8 cellular contexts compared by ENCODE assay signal in the genomic region with DNA sequence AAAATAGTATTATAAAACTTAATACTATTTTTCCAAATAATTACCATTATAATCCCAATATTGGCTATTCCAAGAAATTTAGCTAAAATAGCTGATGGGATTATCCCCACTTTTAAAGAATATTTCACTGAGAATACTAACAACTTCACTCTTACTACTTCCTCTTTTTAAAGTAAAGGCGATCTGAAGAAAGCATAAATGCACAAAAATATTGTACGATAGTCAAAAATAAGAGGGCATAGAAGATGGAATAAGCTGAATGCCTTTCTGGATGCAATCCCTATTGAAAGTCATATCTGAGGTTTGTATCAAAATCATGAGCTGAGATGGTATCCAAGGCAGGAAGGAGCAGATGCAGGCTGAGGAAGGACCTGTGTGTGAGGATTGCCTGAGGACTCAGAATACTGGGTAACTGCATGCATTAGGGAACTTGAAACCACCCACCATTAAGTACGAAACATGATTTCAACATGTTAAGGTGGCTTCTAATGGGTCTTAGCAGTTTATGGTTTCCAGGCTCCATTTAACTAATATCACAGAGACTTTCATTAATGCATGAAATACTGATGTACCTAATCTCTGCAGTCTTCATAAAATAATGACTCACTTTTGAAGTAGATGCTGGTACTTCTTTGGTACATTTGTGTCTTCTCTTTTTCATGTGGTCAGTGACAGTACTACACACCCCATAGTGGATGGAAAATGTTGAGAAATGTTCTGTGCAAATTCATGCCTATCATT. TPM values are rescaled to one million over a fixed set of nuclear protein-coding genes. Genes with fewer than 3 reads are reported as not detected.
DNase-seq lines count a peak whose midpoint lies in the region; ATAC-seq lines count a peak whose summit lies in the region.

No MANE protein-coding gene starts in this region.

- no peak overlapping the region for H3K27ac ChIP-seq in naive thymus-derived CD4-positive, alpha-beta T cell (ENCODE audit: low read depth, low read length)
- H3K27ac ChIP-seq in caudate nucleus (ENCODE audit: low read depth, low read length): no peak overlapping the region

- no peak overlapping the region for H3K4me3 Mint-ChIP-seq in T-helper 1 cell treated with Interleukin-12 subunit alpha and Interleukin-12 subunit beta and Interleukin-4 antibody, amounts not matched to agents 30 μg/mL and 1 μg/mL, for 36 hours
- H3K4me3 Mint-ChIP-seq in naive thymus-derived CD4-positive, alpha-beta T cell: peak overlapping the region in 1 of 10 donors; percentile 39

- H3K27me3 ChIP-seq in naive thymus-derived CD4-positive, alpha-beta T cell (ENCODE audit: control insufficient read depth in 2 of 2, insufficient read depth in 2 of 2, low read length in 2 of 2): no peaks in the 10 kb centered on the region

- peaks cover 61% of the 10 kb centered on the region for H3K4me1 Mint-ChIP-seq in T-helper 1 cell treated with Interleukin-12 subunit alpha and Interleukin-12 subunit beta and Interleukin-4 antibody, amounts not matched to agents 30 μg/mL and 1 μg/mL, for 36 hours (ENCODE audit: low read depth)
- peaks cover 5 to 65% (median 15%) of the 10 kb centered on the region in 7 donors for H3K4me1 Mint-ChIP-seq in naive thymus-derived CD4-positive, alpha-beta T cell

- CTCF ChIA-PET in naive thymus-derived CD4-positive, alpha-beta T cell (lab: Charles Lee): no interaction called here

- no peak for DNase-seq in T-helper 1 cell
- DNase-seq in SKM-1 (lab: John Stamatoyannopoulos, UW; ENCODE audit: unreplicated experiment): peak; percentile 84
- DNase-seq in naive thymus-derived CD4-positive, alpha-beta T cell: no peak
- no peak for DNase-seq in T-helper 9 cell
- DNase-seq in NCI-H345 treated with DMSO at 0.1 percent for 48 hours (lab: John Stamatoyannopoulos, UW; ENCODE audit: unreplicated experiment): no peak
- DNase-seq in caudate nucleus (lab: John Stamatoyannopoulos, UW): no peak

- H3K9me3 Mint-ChIP-seq in T-helper 1 cell treated with Interleukin-12 subunit alpha and Interleukin-12 subunit beta and Interleukin-4 antibody, amounts not matched to agents 30 μg/mL and 1 μg/mL, for 36 hours: no peaks in the 10 kb centered on the region
- H3K9me3 Mint-ChIP-seq in naive thymus-derived CD4-positive, alpha-beta T cell: no peaks in the 10 kb centered on the region

- H3K27ac Mint-ChIP-seq in T-helper 1 cell treated with Interleukin-12 subunit alpha and Interleukin-12 subunit beta and Interleukin-4 antibody, amounts not matched to agents 30 μg/mL and 1 μg/mL, for 36 hours: peak overlapping the region; percentile 42
- H3K27ac Mint-ChIP-seq in naive thymus-derived CD4-positive, alpha-beta T cell: peak overlapping the region in 1 of 9 donors; percentile 25

- intact Hi-C loops in naive thymus-derived CD4-positive, alpha-beta T cell (cut with micrococcal nuclease): loop anchor here in 1 of 2 donors (1.0 kb wide), 2 partner anchors 29 kb away; a partner anchor contains a TSS

- H3K9me3 ChIP-seq in naive thymus-derived CD4-positive, alpha-beta T cell (ENCODE audit: control insufficient read depth in 2 of 3, low read length in 3 of 3): no peaks in the 10 kb centered on the region

- POLR2A ChIA-PET in naive thymus-derived CD4-positive, alpha-beta T cell (lab: Charles Lee): interaction anchor here (0.6 kb wide), 1 partner anchor 21 kb away, joined by 3 read pairs; no protein-coding TSS in a partner anchor

- H3K4me1 ChIP-seq in naive thymus-derived CD4-positive, alpha-beta T cell (ENCODE audit: control insufficient read depth in 2 of 2, insufficient read depth in 2 of 2, low read length in 2 of 2): peaks cover 0 to 42% of the 10 kb centered on the region in 2 donors

- peak; percentile 45 for ATAC-seq in HG03045 (IDR thresholded peaks at IDR 0.05; ENCODE audit: unreplicated experiment)
- peak; percentile 45 for ATAC-seq in naive thymus-derived CD4-positive, alpha-beta T cell

- H3K36me3 ChIP-seq in naive thymus-derived CD4-positive, alpha-beta T cell (ENCODE audit: control insufficient read depth in 2 of 3, insufficient read depth in 3 of 3, low read length in 3 of 3): no peaks in the 10 kb centered on the region

- no peak overlapping the region for H3K4me3 ChIP-seq in naive thymus-derived CD4-positive, alpha-beta T cell (ENCODE audit: low read length)

- H3K36me3 Mint-ChIP-seq in T-helper 1 cell treated with Interleukin-12 subunit alpha and Interleukin-12 subunit beta and Interleukin-4 antibody, amounts not matched to agents 30 μg/mL and 1 μg/mL, for 36 hours (ENCODE audit: low read depth): peaks cover 6% of the 10 kb centered on the region
- H3K36me3 Mint-ChIP-seq in naive thymus-derived CD4-positive, alpha-beta T cell: no peaks in the 10 kb centered on the region

- no peaks in the 10 kb centered on the region for H3K27me3 Mint-ChIP-seq in T-helper 1 cell treated with Interleukin-12 subunit alpha and Interleukin-12 subunit beta and Interleukin-4 antibody, amounts not matched to agents 30 μg/mL and 1 μg/mL, for 36 hours (ENCODE audit: low read depth)
- H3K27me3 Mint-ChIP-seq in naive thymus-derived CD4-positive, alpha-beta T cell: no peaks in the 10 kb centered on the region

RNA-seq across cellular contexts. Expression of a gene that starts 29.6 kb away (rescaled TPM):
- 100 to 1,000 TPM in 2 of 5 experiments, 10 to 100 TPM in 1, 1 to 10 TPM in 2; 3.4 to 607 (median 22.1) TPM for total RNA-seq in naive thymus-derived CD4-positive, alpha-beta T cell
- polyA plus RNA-seq in naive thymus-derived CD4-positive, alpha-beta T cell: 10 to 100 TPM in 1 of 2 donors, 1 to 10 TPM in 1; 3.4 to 14.3 TPM
